Comparison of ENCODE assay signal across 9 cellular contexts in the genomic region with DNA sequence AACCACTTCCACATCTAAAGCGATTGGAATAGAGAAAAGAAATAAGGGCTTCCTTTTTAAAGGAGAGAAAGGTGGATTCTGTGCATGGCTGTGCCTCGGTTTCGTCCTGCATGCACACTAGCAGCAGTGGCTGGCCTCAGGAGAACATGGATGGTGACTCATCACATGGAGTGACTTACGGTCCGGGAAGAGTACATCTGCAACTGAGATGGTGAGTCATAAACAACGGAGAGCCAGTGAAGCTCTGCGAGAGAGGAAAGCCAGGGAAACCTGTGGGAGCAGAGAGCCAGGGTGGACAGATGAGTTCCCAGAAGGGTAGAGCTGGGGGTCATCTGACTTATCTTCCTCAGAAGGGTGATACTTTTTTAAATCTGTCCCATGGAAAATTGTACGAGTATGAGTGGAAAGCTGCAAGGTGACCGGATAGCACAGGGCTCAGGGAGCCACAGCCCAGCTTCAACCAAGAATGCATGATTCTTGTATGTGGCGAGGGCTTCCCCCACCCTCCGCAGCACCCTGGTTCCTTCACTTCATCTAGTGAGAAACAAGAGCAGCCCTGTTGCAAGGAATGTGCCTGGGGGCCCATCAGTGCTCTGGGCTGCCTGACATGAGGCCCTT.
DNase-seq lines count a peak whose midpoint lies in the region; ATAC-seq and TF ChIP-seq lines count a peak whose summit lies in the region.
"Had no signal": no experiment of that assay in that cellular context is flagged by ENCODE, and none has a peak within 500 bp of the region (broad histone marks: within the 10 kb centered on the region; RNA-seq: fewer than 3 reads in every experiment).

No MANE protein-coding gene starts in this region.

- H3K4me1 Mint-ChIP-seq in chondrocyte (ENCODE audit: low read depth): peaks cover 52% of the 10 kb centered on the region
- H3K4me1 Mint-ChIP-seq in naive thymus-derived CD8-positive, alpha-beta T cell: no peaks in the 10 kb centered on the region

- peak overlapping the region; percentile 96 for H3K27ac Mint-ChIP-seq in chondrocyte (ENCODE audit: unreplicated experiment)
- H3K27ac Mint-ChIP-seq in naive thymus-derived CD8-positive, alpha-beta T cell: peak overlapping the region in 1 of 10 donors; percentile 46
- H3K27ac Mint-ChIP-seq: dendritic cell treated with granulocyte-macrophage colony-stimulating factor and Interleukin-4, amounts not matched to agents 40 ng/mL and 50 ng/mL, for 4 days had no signal

- POLR2A ChIA-PET in naive thymus-derived CD8-positive, alpha-beta T cell (lab: Charles Lee): no interaction called here

- TF ChIP-seq CTCF in chondrocyte (IDR thresholded peaks at IDR 0.05): no peak

- DNase-seq in Right ventricle myocardium inferior (ENCODE audit: missing footprints) (peak; percentile 50), cardiac septum (ENCODE audit: low spot score) (no peak), chondrocyte (ENCODE audit: low spot score) (no peak), lung microvascular endothelial cell (ENCODE audit: low read depth in 2 of 2) (peak; percentile 68 to 96), GM19238 (ENCODE audit: insufficient read length, low spot score) (no peak)
- DNase-seq in activated T-cell treated with anti-CD3 and anti-CD28 coated beads, Interleukin-2, amount 50 U/mL, for 48 hours: no peak
- DNase-seq in naive thymus-derived CD8-positive, alpha-beta T cell: no peak
- no peak for DNase-seq in activated CD4-positive, alpha-beta T cell treated with anti-CD3 and anti-CD28 coated beads for 4 hours

- peak; percentile 92 for ATAC-seq in Right ventricle myocardium inferior
- ATAC-seq in naive thymus-derived CD8-positive, alpha-beta T cell: no peak

- H3K27me3 Mint-ChIP-seq in chondrocyte (ENCODE audit: low read depth): no peaks in the 10 kb centered on the region
- peaks cover 0 to 7% (median 2%) of the 10 kb centered on the region in 5 donors for H3K27me3 Mint-ChIP-seq in naive thymus-derived CD8-positive, alpha-beta T cell

- H3K4me3 Mint-ChIP-seq in chondrocyte (ENCODE audit: unreplicated experiment): peak overlapping the region; percentile 45
- no peak overlapping the region for H3K4me3 Mint-ChIP-seq in naive thymus-derived CD8-positive, alpha-beta T cell
- H3K4me3 Mint-ChIP-seq: dendritic cell treated with granulocyte-macrophage colony-stimulating factor and Interleukin-4, amounts not matched to agents 40 ng/mL and 50 ng/mL, for 4 days had no signal

- no peaks in the 10 kb centered on the region for H3K36me3 Mint-ChIP-seq in chondrocyte (ENCODE audit: low read depth)
- no peaks in the 10 kb centered on the region for H3K36me3 Mint-ChIP-seq in naive thymus-derived CD8-positive, alpha-beta T cell

- intact Hi-C loops in Right ventricle myocardium inferior (cut with DNase I) (no loop called here), cardiac septum (cut with DNase I) (loop anchor here (5.0 kb wide), 2 partner anchors 59 to 251 kb away; no protein-coding TSS in a partner anchor)

- H3K9me3 Mint-ChIP-seq in chondrocyte (ENCODE audit: low read depth): peaks cover 3% of the 10 kb centered on the region
- no peaks in the 10 kb centered on the region for H3K9me3 Mint-ChIP-seq in naive thymus-derived CD8-positive, alpha-beta T cell
- H3K9me3 Mint-ChIP-seq: dendritic cell treated with granulocyte-macrophage colony-stimulating factor and Interleukin-4, amounts not matched to agents 40 ng/mL and 50 ng/mL, for 4 days had no signal

Comparison
In these comparisons a context has a peak if more than half of its experiments do, and no peak if none do; other contexts are left out.
1. DNase-seq: peak in Right ventricle myocardium inferior (single experiment) and lung microvascular endothelial cell (2 of 2); none in cardiac septum (single experiment), chondrocyte (single experiment), GM19238 (single experiment), activated T-cell treated with anti-CD3 and anti-CD28 coated beads, Interleukin-2, amount 50 U/mL, for 48 hours (0 of 2), naive thymus-derived CD8-positive, alpha-beta T cell (0 of 10) and activated CD4-positive, alpha-beta T cell treated with anti-CD3 and anti-CD28 coated beads for 4 hours (0 of 2).